In the genomic region with DNA sequence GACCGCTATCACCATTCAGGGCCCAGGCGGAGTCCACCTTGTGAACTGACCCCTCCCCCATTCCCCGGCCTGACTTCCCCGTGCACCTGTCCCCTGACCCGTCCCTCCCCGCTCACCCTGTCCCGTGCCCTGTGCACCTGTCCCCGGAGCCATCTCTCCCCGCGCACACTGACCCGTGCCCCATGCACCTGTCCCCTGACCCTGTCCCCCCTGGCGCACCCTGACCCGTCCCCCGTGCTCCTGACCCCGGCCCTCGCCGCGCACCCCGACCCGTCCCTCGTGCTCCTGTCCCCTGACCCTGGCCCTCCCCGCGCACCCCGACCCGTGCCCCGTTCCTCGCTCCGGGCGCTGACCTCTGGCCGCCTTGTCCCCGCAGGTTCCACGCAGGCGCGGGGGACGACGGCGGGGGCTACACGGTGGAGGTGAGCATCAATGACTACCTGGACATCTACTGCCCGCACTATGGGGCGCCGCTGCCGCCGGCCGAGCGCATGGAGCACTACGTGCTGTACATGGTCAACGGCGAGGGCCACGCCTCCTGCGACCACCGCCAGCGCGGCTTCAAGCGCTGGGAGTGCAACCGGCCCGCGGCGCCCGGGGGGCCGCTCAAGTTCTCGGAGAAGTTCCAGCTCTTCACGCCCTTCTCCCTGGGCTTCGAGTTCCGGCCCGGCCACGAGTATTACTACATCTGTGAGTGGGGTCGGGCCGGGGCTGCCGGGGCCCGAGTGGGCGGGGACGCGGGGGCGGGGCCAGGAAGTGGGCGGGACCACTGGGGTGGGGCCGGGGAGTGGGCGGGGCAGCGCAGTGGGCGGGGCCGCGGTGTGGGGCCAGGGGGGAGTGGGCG, we compare ENCODE assay signal across 9 cellular contexts. TPM values are rescaled to one million over a fixed set of nuclear protein-coding genes. Genes with fewer than 3 reads are reported as not detected.
DNase-seq lines count a peak whose midpoint lies in the region; ATAC-seq lines count a peak whose summit lies in the region.
"Had no signal": no experiment of that assay in that cellular context is flagged by ENCODE, and none has a peak within 500 bp of the region (broad histone marks: within the 10 kb centered on the region; RNA-seq: fewer than 3 reads in every experiment).

No MANE protein-coding gene starts in this region.

- intact Hi-C loops in Right ventricle myocardium superior (cut with DNase I), result no loop called here

- peak; percentile 76 for DNase-seq in activated CD8-positive, alpha-beta memory T cell treated with anti-CD3 and anti-CD28 coated beads for 24 hours
- DNase-seq in activated CD8-positive, alpha-beta memory T cell treated with anti-CD3 and anti-CD28 coated beads, Interleukin-2, amount 50 U/mL, for 4 hours, result no peak
- peak; percentile 86 for DNase-seq in activated CD8-positive, alpha-beta memory T cell treated with anti-CD3 and anti-CD28 coated beads, Interleukin-2, amount 50 U/mL, for 48 hours
- peak; percentile 71 for DNase-seq in stimulated activated naive CD8-positive, alpha-beta T cell treated with anti-CD3 and anti-CD28 coated beads, Interleukin-15, Interleukin-2, amounts not matched to agents 100 U/mL and 50 U/mL, for 24 hours
- DNase-seq in medulla oblongata (ENCODE audit: extremely low spot score), result no peak
- DNase-seq in foreskin melanocyte, result no peak
- DNase-seq in Right ventricle myocardium superior, result no peak
- DNase-seq: left colon had no signal

- H3K4me3 ChIP-seq in iPS-18c (ENCODE audit: insufficient read depth, low read depth, low read length), result peak overlapping the region; percentile 46; the same call in 1 of the 2 replicates

- no peak for ATAC-seq in stimulated activated naive CD8-positive, alpha-beta T cell treated with anti-CD3 and anti-CD28 coated beads, Interleukin-15, Interleukin-2, amounts not matched to agents 100 U/mL and 50 U/mL, for 24 hours
- no peak for ATAC-seq in Right ventricle myocardium superior (ENCODE audit: poor library complexity)
- ATAC-seq: left colon had no signal

- no peaks in the 10 kb centered on the region for H3K9me3 ChIP-seq in iPS-18c (ENCODE audit: control insufficient read depth, insufficient read depth, low read length)

RNA-seq across cellular contexts. Expression of a gene that starts 9.7 kb away (rescaled TPM):
- not detected for total RNA-seq in Right ventricle myocardium superior

RNA-seq across cellular contexts. Expression of a gene that starts 20.1 kb away (rescaled TPM):
- 12.4 TPM for total RNA-seq in Right ventricle myocardium superior

RNA-seq across cellular contexts. Expression of a gene that starts 26.3 kb away (rescaled TPM):
- total RNA-seq in Right ventricle myocardium superior, result 219 TPM

RNA-seq across cellular contexts. Expression of a gene that starts 47.0 kb away (rescaled TPM):
- total RNA-seq in Right ventricle myocardium superior, result 54.1 TPM

RNA-seq across cellular contexts. Expression of a gene that starts 53.8 kb away (rescaled TPM):
- 692 TPM for total RNA-seq in Right ventricle myocardium superior

Comparison
In these comparisons a context has a peak if more than half of its experiments do, and no peak if none do; other contexts are left out.
1. DNase-seq: peak in activated CD8-positive, alpha-beta memory T cell treated with anti-CD3 and anti-CD28 coated beads for 24 hours (single experiment), activated CD8-positive, alpha-beta memory T cell treated with anti-CD3 and anti-CD28 coated beads, Interleukin-2, amount 50 U/mL, for 48 hours (single experiment) and stimulated activated naive CD8-positive, alpha-beta T cell treated with anti-CD3 and anti-CD28 coated beads, Interleukin-15, Interleukin-2, amounts not matched to agents 100 U/mL and 50 U/mL, for 24 hours (single experiment); none in activated CD8-positive, alpha-beta memory T cell treated with anti-CD3 and anti-CD28 coated beads, Interleukin-2, amount 50 U/mL, for 4 hours (single experiment), medulla oblongata (single experiment), foreskin melanocyte (single experiment) and Right ventricle myocardium superior (single experiment).